1 cellular context compared by ENCODE assay signal in the genomic region with DNA sequence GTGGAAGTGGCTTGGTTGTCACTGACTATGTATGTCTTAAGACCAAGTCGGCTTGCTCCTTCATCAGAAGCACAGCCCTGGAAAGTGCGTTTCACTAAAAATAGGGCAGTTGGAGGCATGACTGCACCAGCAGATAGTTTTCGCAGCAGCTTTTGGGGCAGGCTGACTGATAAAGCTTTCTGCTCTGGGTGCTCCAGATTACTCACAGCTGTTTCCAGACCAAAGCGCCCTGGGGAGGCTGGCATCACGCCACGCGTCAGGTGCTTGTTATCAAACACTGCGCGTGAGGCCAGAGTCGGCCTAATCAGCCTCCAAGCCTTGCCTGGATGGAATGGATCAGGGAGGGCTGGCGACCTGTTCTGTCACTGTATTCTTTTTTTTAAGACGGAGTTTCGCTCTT.
TF ChIP-seq lines count a peak whose summit lies in the region.

No MANE protein-coding gene starts in this region.

TF ChIP-seq in IMR-90, 13 proteins besides CTCF, POLR2A, EP300 and RAD21:
- TF ChIP-seq MXI1 (IDR thresholded peaks at IDR 0.05; ENCODE audit: borderline replicate concordance, low read depth, low read length) (no peak), NFE2L2 (IDR thresholded peaks at IDR 0.05; ENCODE audit: low read depth, low read length) (no peak), CEBPB (IDR thresholded peaks at IDR 0.05; ENCODE audit: low read depth, low read length) (no peak), CHD1 (IDR thresholded peaks at IDR 0.05; ENCODE audit: low read depth, low read length) (no peak), MAFK (IDR thresholded peaks at IDR 0.05; ENCODE audit: low read depth, low read length) (no peak), MAZ (IDR thresholded peaks at IDR 0.05; ENCODE audit: borderline replicate concordance, low read depth, low read length) (no peak), BHLHE40 (IDR thresholded peaks at IDR 0.05; ENCODE audit: low read depth, low read length) (no peak), RCOR1 (IDR thresholded peaks at IDR 0.05; ENCODE audit: insufficient replicate concordance, low read length) (no peak), FOS (IDR thresholded peaks at IDR 0.05; ENCODE audit: low read depth, low read length) (no peak), SMC3 (IDR thresholded peaks at IDR 0.05; ENCODE audit: low read depth, low read length) (no peak), ELK1 (IDR thresholded peaks at IDR 0.05; ENCODE audit: borderline replicate concordance, low read depth, low read length) (no peak), RFX5 (IDR thresholded peaks at IDR 0.05; ENCODE audit: low read depth, low read length) (no peak)
- TF ChIP-seq, protein P1, sequence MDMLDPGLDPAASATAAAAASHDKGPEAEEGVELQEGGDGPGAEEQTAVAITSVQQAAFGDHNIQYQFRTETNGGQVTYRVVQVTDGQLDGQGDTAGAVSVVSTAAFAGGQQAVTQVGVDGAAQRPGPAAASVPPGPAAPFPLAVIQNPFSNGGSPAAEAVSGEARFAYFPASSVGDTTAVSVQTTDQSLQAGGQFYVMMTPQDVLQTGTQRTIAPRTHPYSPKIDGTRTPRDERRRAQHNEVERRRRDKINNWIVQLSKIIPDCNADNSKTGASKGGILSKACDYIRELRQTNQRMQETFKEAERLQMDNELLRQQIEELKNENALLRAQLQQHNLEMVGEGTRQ (IDR thresholded peaks at IDR 0.05; ENCODE audit: low read depth, low read length): no peak
